10 cellular contexts compared by ENCODE assay signal in genomic region chr1:169271094-169271493, GRCh38.
DNase-seq lines count a peak whose midpoint lies in the region; ATAC-seq lines count a peak whose summit lies in the region.
"Had no signal": no experiment of that assay in that cellular context is flagged by ENCODE, and none has a peak within 500 bp of the region (broad histone marks: within the 10 kb centered on the region; RNA-seq: fewer than 3 reads in every experiment).

No MANE protein-coding gene starts in this region.

- no peaks in the 10 kb centered on the region for H3K4me1 ChIP-seq in mesendoderm (ENCODE audit: control insufficient read depth, low read depth, low read length)

- no peaks in the 10 kb centered on the region for H3K27me3 ChIP-seq in mesendoderm (ENCODE audit: insufficient read depth, low read length, poor library complexity)

- H3K79me1 ChIP-seq in mesendoderm (ENCODE audit: low read length), result no peaks in the 10 kb centered on the region

- no CpG with 5 or more reads among the region's 1 CpG for WGBS in mesendoderm (ENCODE audit: extremely low coverage, insufficient coverage, low lambda C conversion rate)

- DNase-seq in RPMI7951 (ENCODE audit: low read depth), result peak; percentile 2
- peak; percentile 48 for DNase-seq in mesendoderm
- no peak for DNase-seq in NCI-H82 (lab: John Stamatoyannopoulos, UW)
- DNase-seq in NCI-H82 treated with DMSO at 0.1 percent for 48 hours (lab: John Stamatoyannopoulos, UW; ENCODE audit: unreplicated experiment), result no peak
- DNase-seq in NCI-H2081 treated with DMSO at 0.1 percent for 48 hours (lab: John Stamatoyannopoulos, UW), result no peak
- DNase-seq: naive thymus-derived CD8-positive, alpha-beta T cell; SHP77 had no signal

- H3K4me2 ChIP-seq in mesendoderm (ENCODE audit: low read length), result no peak overlapping the region

- no peak overlapping the region for H4K8ac ChIP-seq in mesendoderm (ENCODE audit: low read depth, low read length)

- no peak overlapping the region for H2AK5ac ChIP-seq in mesendoderm (ENCODE audit: low read length)

- peak; percentile 83 for ATAC-seq in GM18858 (IDR thresholded peaks at IDR 0.05; ENCODE audit: unreplicated experiment)
- ATAC-seq in HG03064 (IDR thresholded peaks at IDR 0.05; ENCODE audit: low read depth, unreplicated experiment), result peak; percentile 73
- ATAC-seq in HG03039 (IDR thresholded peaks at IDR 0.05; ENCODE audit: unreplicated experiment), result no peak
- ATAC-seq: naive thymus-derived CD8-positive, alpha-beta T cell had no signal

- no peak overlapping the region for H3K18ac ChIP-seq in mesendoderm (ENCODE audit: low read length)

- no peak overlapping the region for H2BK15ac ChIP-seq in mesendoderm (replicated peaks; ENCODE audit: low read depth)

- no peak overlapping the region for H3K56ac ChIP-seq in mesendoderm (ENCODE audit: low read length)

- H2BK5ac ChIP-seq in mesendoderm (ENCODE audit: low read length), result no peak overlapping the region

- H3K27ac ChIP-seq in mesendoderm (ENCODE audit: low read depth, low read length), result no peak overlapping the region

- no peak overlapping the region for H3K4me3 ChIP-seq in mesendoderm (ENCODE audit: low read length)

- no peak overlapping the region for H2BK120ac ChIP-seq in mesendoderm (ENCODE audit: low read depth, low read length)

- H3K4ac ChIP-seq in mesendoderm (ENCODE audit: low read depth, low read length), result no peak overlapping the region

- H3K36me3 ChIP-seq in mesendoderm (ENCODE audit: control insufficient read depth, insufficient read depth, low read length), result no peaks in the 10 kb centered on the region

- no peaks in the 10 kb centered on the region for H3K79me2 ChIP-seq in mesendoderm (ENCODE audit: control insufficient read depth, insufficient read depth, low read length)

- no peak overlapping the region for H4K5ac ChIP-seq in mesendoderm (ENCODE audit: low read length)

- no peak overlapping the region for H3K9ac ChIP-seq in mesendoderm (ENCODE audit: low read length)

- no peak overlapping the region for H3K23ac ChIP-seq in mesendoderm (ENCODE audit: low read length)

Comparison
In these comparisons a context has a peak if more than half of its experiments do, and no peak if none do; other contexts are left out.
1. DNase-seq: peak in RPMI7951 (single experiment) and mesendoderm (single experiment); none in NCI-H82 (single experiment), NCI-H82 treated with DMSO at 0.1 percent for 48 hours (single experiment) and NCI-H2081 treated with DMSO at 0.1 percent for 48 hours (single experiment).